ENCODE assay signal across 19 cellular contexts in the genomic region with DNA sequence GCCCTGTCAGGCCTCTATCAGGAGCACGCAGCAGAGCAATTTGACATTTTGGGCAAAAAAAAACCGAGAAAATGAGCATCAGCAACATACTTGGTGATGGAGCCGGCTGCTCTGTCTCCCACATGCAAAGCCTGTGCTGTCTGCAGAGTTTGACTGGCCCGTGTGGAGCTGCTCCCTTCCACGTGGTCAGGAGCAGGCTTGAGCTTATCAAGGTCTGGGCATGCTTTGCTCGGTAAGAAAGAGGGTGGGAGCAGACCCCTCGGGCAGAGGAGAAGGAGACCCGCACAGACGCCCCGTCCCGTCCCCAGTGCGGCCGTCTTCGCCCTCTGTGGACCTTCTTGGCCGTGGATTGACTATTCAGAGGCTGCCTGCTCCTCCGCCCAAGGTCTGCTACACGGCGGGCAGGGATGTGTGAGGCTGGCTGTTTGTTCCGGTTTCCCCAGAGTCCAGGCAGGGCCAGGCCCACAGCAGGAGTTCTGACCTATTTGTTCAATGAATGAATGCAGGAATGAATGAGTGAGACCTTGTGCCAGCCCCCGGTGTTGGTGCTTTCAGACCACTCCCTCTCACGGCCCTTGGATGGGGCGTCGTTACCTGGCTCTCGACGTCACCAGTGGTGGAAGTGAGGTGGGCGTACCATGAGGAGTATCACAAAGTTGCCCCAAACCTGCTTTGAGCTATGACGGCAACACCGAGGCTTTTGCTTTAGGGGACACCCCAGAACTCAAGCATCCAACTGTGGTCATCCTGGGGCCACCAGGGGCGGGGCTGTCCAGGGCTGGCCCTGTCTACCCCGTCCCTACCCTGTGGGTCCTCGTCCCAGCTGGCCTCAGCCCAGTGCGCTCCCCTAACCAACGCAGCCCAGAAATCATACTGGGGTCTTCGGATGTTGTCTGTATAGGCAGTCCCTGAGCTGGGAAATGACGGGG. TPM values are rescaled to one million over a fixed set of nuclear protein-coding genes. Genes with fewer than 3 reads are reported as not detected.
"Had no signal": no experiment of that assay in that cellular context is flagged by ENCODE, and none has a peak within 500 bp of the region (broad histone marks: within the 10 kb centered on the region; RNA-seq: fewer than 3 reads in every experiment).

No MANE protein-coding gene starts in this region.

- H3K4me3 ChIP-seq: adrenal gland, breast epithelium, ovary, transverse colon, vagina had no signal

- H3K36me3 Mint-ChIP-seq: activated naive CD4-positive, alpha-beta T cell treated with anti-CD3 and anti-CD28 coated beads, Interleukin-2, amount 50 U/mL, for 72 hours; immature natural killer cell; naive B cell had no signal

- H3K27ac Mint-ChIP-seq: activated naive CD4-positive, alpha-beta T cell treated with anti-CD3 and anti-CD28 coated beads, Interleukin-2, amount 50 U/mL, for 72 hours; effector memory CD8-positive, alpha-beta T cell; immature natural killer cell; naive B cell had no signal

- ATAC-seq: activated naive CD4-positive, alpha-beta T cell treated with anti-CD3 and anti-CD28 coated beads, Interleukin-2, amount 50 U/mL, for 72 hours; effector memory CD8-positive, alpha-beta T cell had no signal

- H3K9me3 Mint-ChIP-seq: activated naive CD4-positive, alpha-beta T cell treated with anti-CD3 and anti-CD28 coated beads, Interleukin-2, amount 50 U/mL, for 72 hours; effector memory CD8-positive, alpha-beta T cell; immature natural killer cell; naive B cell had no signal

- H3K4me1 ChIP-seq: adrenal gland, breast epithelium, transverse colon had no signal

- H3K9me3 ChIP-seq: adrenal gland, breast epithelium, ovary, transverse colon, vagina had no signal

- H3K27ac ChIP-seq: breast epithelium, ovary, transverse colon, vagina, WERI-Rb-1 had no signal

- H3K36me3 ChIP-seq: adrenal gland, breast epithelium, ovary, transverse colon, vagina, WERI-Rb-1 had no signal

- H3K4me3 Mint-ChIP-seq: effector memory CD8-positive, alpha-beta T cell; immature natural killer cell; naive B cell had no signal

- H3K27me3 ChIP-seq: adrenal gland, ovary, transverse colon, vagina had no signal

- DNase-seq: activated CD4-positive, alpha-beta T cell treated with anti-CD3 and anti-CD28 coated beads for 1 hour; activated CD8-positive, alpha-beta memory T cell treated with anti-CD3 and anti-CD28 coated beads for 24 hours; activated CD8-positive, alpha-beta memory T cell treated with anti-CD3 and anti-CD28 coated beads, Interleukin-2, amount 50 U/mL, for 48 hours; activated effector memory CD4-positive, alpha-beta T cell treated with Interleukin-2 at 50 U/mL for 16 hours; activated T-cell treated with anti-CD3 and anti-CD28 coated beads, Interleukin-2, amount 50 U/mL, for 48 hours; adrenal gland; effector memory CD8-positive, alpha-beta T cell; immature natural killer cell; naive B cell; stimulated activated CD4-positive, alpha-beta T cell treated with anti-CD3 and anti-CD28 coated beads, Interleukin-1b, Interleukin-23, amount 100 ng/mL, for 48 hours; stimulated activated naive CD4-positive, alpha-beta T cell treated with Interleukin-2 at 50 U/mL for 16 hours; SW 1271; transverse colon; WERI-Rb-1 had no signal

- H3K4me1 Mint-ChIP-seq: immature natural killer cell, naive B cell had no signal

RNA-seq across cellular contexts. Expression of gene ADRA2C, which starts 54.7 kb away (rescaled TPM):
- total RNA-seq: T-helper 2 cell treated with Interferon-gamma antibody and Interleukin-4, amounts not matched to agents 100 ng/mL and 5 ng/mL, for 36 hours had no signal
- polyA plus RNA-seq: immature natural killer cell had no signal
